In the genomic region with DNA sequence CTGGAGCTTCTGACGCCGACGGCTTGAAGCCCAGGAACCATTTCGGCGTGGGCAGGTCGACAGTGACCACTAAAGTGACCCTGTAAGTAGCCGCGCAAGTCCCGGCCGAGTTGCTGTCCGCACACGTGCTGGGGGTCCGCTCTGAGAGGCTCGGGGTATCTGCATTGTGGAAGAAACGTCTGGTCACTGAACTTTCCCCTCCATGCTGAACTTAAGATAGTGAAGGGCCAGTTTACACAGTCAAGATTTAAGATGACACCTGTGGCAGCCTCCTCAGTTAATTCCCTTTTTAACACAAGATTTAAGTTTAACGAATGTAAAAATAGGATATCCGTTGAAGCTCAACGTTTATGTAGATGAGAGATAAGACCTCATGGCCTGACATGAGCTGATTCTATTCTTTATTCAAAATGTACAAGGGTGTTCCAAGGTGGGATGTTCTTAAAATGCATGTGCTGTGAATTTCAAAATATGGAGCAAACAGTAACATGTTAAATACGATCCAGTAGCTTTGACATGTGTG, we compare ENCODE assay signal across 8 cellular contexts.
DNase-seq lines count a peak whose midpoint lies in the region; ATAC-seq and TF ChIP-seq lines count a peak whose summit lies in the region.

No MANE protein-coding gene starts in this region.

- H3K4me1 Mint-ChIP-seq in Calu3 (ENCODE audit: low read depth, unreplicated experiment), result peaks cover 18% of the 10 kb centered on the region

- H3K9me3 Mint-ChIP-seq in Calu3 (ENCODE audit: low read depth, unreplicated experiment), result no peaks in the 10 kb centered on the region

- CTCF ChIA-PET in Calu3 (lab: Charles Lee), result interaction anchor here (1.9 to 2.0 kb wide), 2 partner anchors 34 to 53 kb away, joined by 6 to 12 read pairs; no protein-coding TSS in a partner anchor

- H3K27me3 ChIP-seq in dorsolateral prefrontal cortex, result peaks cover 7 to 76% (median 48%) of the 10 kb centered on the region in 45 donors
- peaks cover 69% of the 10 kb centered on the region for H3K27me3 ChIP-seq in neuron (ENCODE audit: insufficient read depth, low read length)

- peak overlapping the region; percentile 62 for H3K4me3 ChIP-seq in Jurkat, Clone E6-1 (ENCODE audit: low read length)
- H3K4me3 ChIP-seq in dorsolateral prefrontal cortex (peak overlapping the region; percentile 36 to 83 (median 65)), neuron (ENCODE audit: low read length) (no peak overlapping the region)

- peaks cover 5% of the 10 kb centered on the region for H3K4me1 ChIP-seq in neuron (ENCODE audit: insufficient read depth, low read length)

- intact Hi-C loops in Calu3 (cut with micrococcal nuclease; ENCODE audit: unreplicated experiment), result no loop called here
- intact Hi-C loops in dorsolateral prefrontal cortex (cut with DNase I), result no loop called here

- H3K36me3 Mint-ChIP-seq in Calu3 (ENCODE audit: insufficient read depth, unreplicated experiment), result peaks cover 60% of the 10 kb centered on the region

- ATAC-seq in GM21515 (IDR thresholded peaks at IDR 0.05; ENCODE audit: unreplicated experiment) (no peak), GM21423 (IDR thresholded peaks at IDR 0.05; ENCODE audit: unreplicated experiment) (no peak)

- peak overlapping the region; percentile 73 for H3K27ac Mint-ChIP-seq in Calu3 (ENCODE audit: unreplicated experiment)

- DNase-seq in Calu3, result no peak
- peak; percentile 59 for DNase-seq in Jurkat, Clone E6-1 (ENCODE audit: low read depth, low spot score)
- no peak for DNase-seq in dorsolateral prefrontal cortex
- no peak for DNase-seq in hepatic stellate cell (ENCODE audit: low spot score)
- DNase-seq in medulla oblongata (ENCODE audit: extremely low spot score), result no peak

- no peaks in the 10 kb centered on the region for H3K27me3 Mint-ChIP-seq in Calu3 (ENCODE audit: unreplicated experiment)

- H3K27ac ChIP-seq in dorsolateral prefrontal cortex, result peak overlapping the region in 15 of 59 donors; percentile 2 to 69 (median 55)

- TF ChIP-seq CTCF in Calu3 (IDR thresholded peaks at IDR 0.05; ENCODE audit: unreplicated experiment), result no peak
- no peak for TF ChIP-seq CTCF in dorsolateral prefrontal cortex (IDR thresholded peaks at IDR 0.05 in 54 of 56, conservative IDR thresholded peaks at IDR 0.05 in 2 of 56; ENCODE audit: low read depth in 1 of 56, partially characterized antibody in 56 of 56)

- H3K36me3 ChIP-seq in neuron (ENCODE audit: insufficient read depth, low read length), result no peaks in the 10 kb centered on the region

- peak overlapping the region; percentile 89 for H3K4me3 Mint-ChIP-seq in Calu3 (ENCODE audit: low read depth, unreplicated experiment)

- H2AFZ ChIP-seq in neuron (ENCODE audit: low read depth, low read length), result peak overlapping the region; percentile 26

- BruUV-seq in Calu3 (replicated peaks; lab: Mats Ljungman, UMichigan), result no TSS peak

- peaks cover 5% of the 10 kb centered on the region for H3K9me3 ChIP-seq in neuron (ENCODE audit: low read length)
